8 cellular contexts compared by ENCODE assay signal in the genomic region with DNA sequence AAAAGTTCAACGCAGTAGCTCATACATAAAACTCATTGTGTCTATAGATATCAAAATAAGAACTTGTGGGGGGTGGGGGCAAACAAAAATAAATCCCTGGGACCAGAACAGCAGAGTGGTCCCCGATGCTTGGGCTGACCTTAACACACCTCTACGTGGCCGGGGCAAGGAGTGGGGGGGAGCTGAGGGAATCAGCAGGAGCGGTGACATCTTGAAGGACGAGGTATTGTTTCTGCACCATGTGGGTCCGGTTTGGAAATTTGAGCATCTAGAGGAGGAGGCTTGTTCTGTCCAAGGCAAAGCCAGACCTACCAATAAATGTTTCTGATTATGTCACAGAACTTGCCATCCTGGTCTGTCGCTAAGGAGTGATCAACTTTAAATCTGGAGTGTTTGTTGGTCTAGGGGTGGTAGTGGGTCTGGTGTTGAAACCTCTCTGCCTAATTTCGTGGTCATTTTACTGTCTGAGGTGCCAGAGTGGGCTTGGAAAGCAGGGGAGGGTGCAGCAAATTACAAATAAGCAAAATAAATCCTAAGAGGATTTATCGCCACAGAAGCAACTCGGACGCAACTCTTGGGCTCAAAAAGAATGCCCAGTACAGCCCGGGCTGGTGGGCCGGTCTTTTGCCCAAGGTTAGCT. TPM values are rescaled to one million over a fixed set of nuclear protein-coding genes. Genes with fewer than 3 reads are reported as not detected.
DNase-seq lines count a peak whose midpoint lies in the region; ATAC-seq and TF ChIP-seq lines count a peak whose summit lies in the region.

No MANE protein-coding gene starts in this region.

- DNase-seq in activated T-cell treated with anti-CD3 and anti-CD28 coated beads for 4 hours (peak; percentile 1), adrenal gland (peak in 2 of 7 donors; percentile 17 to 56), left kidney (ENCODE audit: low read depth, low spot score) (peak; percentile 58), type B pancreatic cell (ENCODE audit: extremely low spot score, unreplicated experiment) (no peak), COLO668 (lab: John Stamatoyannopoulos, UW; ENCODE audit: unreplicated experiment) (no peak)
- DNase-seq in activated T-cell treated with anti-CD3 and anti-CD28 coated beads, Interleukin-2, amount 50 U/mL, for 1 hour: no peak
- DNase-seq in activated CD4-positive, CD25-positive, alpha-beta regulatory T cell (lab: John Stamatoyannopoulos, UW): no peak

- H3K9me3 Mint-ChIP-seq in type B pancreatic cell: no peaks in the 10 kb centered on the region

- no peaks in the 10 kb centered on the region for H3K36me3 Mint-ChIP-seq in type B pancreatic cell

- peak overlapping the region in 2 of 4 donors; percentile 84 to 97 for H3K4me3 ChIP-seq in adrenal gland

- peak overlapping the region in 3 of 5 donors; percentile 89 to 94 (median 91) for H3K27ac ChIP-seq in adrenal gland

- TF ChIP-seq CTCF in adrenal gland (IDR thresholded peaks at IDR 0.05) (no peak), type B pancreatic cell (conservative IDR thresholded peaks at IDR 0.05) (no peak)

- no peak for ATAC-seq in HG02852 (IDR thresholded peaks at IDR 0.05; ENCODE audit: unreplicated experiment)

- H3K4me1 Mint-ChIP-seq in type B pancreatic cell (ENCODE audit: unreplicated experiment): peaks cover 37% of the 10 kb centered on the region

- intact Hi-C loops in adrenal gland (cut with DNase I): loop anchor here (10.0 kb wide), 1 partner anchor 73 kb away; no protein-coding TSS in a partner anchor

- 22 to 28% (median 26%) methylated on average over 12 to 14 of the region's 14 CpGs for WGBS in adrenal gland, 4 donors

- no peak for TF ChIP-seq POLR2A in adrenal gland (IDR thresholded peaks at IDR 0.05)

- H3K4me1 ChIP-seq in adrenal gland (replicated peaks in 1 of 2): peaks cover 9 to 26% of the 10 kb centered on the region in 2 donors

- H3K27me3 ChIP-seq in adrenal gland: no peaks in the 10 kb centered on the region

- H3K4me3 Mint-ChIP-seq in type B pancreatic cell: peak overlapping the region; percentile 98

- H3K36me3 ChIP-seq in adrenal gland (replicated peaks in 1 of 2): no peaks in the 10 kb centered on the region

- H3K27ac Mint-ChIP-seq in type B pancreatic cell: peak overlapping the region; percentile 97

- peaks cover 14% of the 10 kb centered on the region for H3K27me3 Mint-ChIP-seq in type B pancreatic cell

- H3K9me3 ChIP-seq in adrenal gland (replicated peaks in 1 of 3): no peaks in the 10 kb centered on the region

RNA-seq across cellular contexts. Expression of gene RAPGEF2, which starts 0.8 kb away (rescaled TPM):
- total RNA-seq in adrenal gland: 10 to 100 TPM; 19.1 to 53.9 (median 27.5) TPM
- polyA plus RNA-seq in adrenal gland: 10 to 100 TPM in 1 of 3 donors, 1 to 10 TPM in 2; 5.2 to 19.4 (median 7.1) TPM
- 34.6 and 40.6 TPM in 2 replicates for total RNA-seq in type B pancreatic cell (ENCODE audit: low replicate concordance)

Comparison
In these comparisons a context has a peak if more than half of its experiments do, and no peak if none do; other contexts are left out.
1. DNase-seq: peak in activated T-cell treated with anti-CD3 and anti-CD28 coated beads for 4 hours (single experiment) and left kidney (single experiment); none in activated T-cell treated with anti-CD3 and anti-CD28 coated beads, Interleukin-2, amount 50 U/mL, for 1 hour (single experiment), type B pancreatic cell (single experiment), COLO668 (single experiment) and activated CD4-positive, CD25-positive, alpha-beta regulatory T cell (0 of 4).